ENCODE assay signal across 13 cellular contexts in the genomic region with DNA sequence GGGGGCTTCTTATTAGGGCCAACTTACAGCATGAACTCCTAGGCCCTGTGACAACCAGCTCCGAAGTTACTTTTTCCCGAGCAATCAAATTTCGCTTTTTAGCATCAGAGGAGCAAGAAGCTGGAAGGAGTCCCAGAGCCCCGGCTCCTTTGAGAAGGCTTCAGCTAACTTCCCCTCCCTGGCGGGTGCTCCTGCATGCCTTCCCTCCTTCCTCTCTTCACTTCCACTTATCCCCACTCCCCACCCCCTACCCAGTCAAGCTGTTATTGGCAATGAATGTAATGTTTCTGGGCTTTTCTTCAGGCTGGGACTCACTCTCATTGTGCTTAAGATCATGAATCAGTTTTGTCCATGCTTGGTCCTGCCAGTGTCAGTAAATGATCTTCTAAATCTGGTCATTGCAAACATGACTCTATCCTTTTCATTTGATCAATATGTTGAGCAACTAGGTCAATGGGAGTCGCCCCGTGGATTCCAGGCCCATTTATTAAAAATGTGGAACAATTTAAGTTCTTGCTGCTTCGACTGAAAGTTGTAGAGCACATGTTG.
DNase-seq lines count a peak whose midpoint lies in the region; ATAC-seq and TF ChIP-seq lines count a peak whose summit lies in the region.
"Had no signal": no experiment of that assay in that cellular context is flagged by ENCODE, and none has a peak within 500 bp of the region (broad histone marks: within the 10 kb centered on the region; RNA-seq: fewer than 3 reads in every experiment).

No MANE protein-coding gene starts in this region.

- peak overlapping the region; percentile 76 for H4K91ac ChIP-seq in trophoblast cell (ENCODE audit: low read depth, low read length)

- no peak overlapping the region for H2BK5ac ChIP-seq in trophoblast cell (ENCODE audit: low read depth, low read length, poor library complexity)

- H4K8ac ChIP-seq in trophoblast cell (ENCODE audit: low read depth, low read length), result no peak overlapping the region

- H3K79me1 ChIP-seq in trophoblast cell (ENCODE audit: low read length), result peaks cover 49% of the 10 kb centered on the region

- BruUV-seq in PC-9 (replicated peaks; lab: Mats Ljungman, UMichigan), result no TSS peak

- H2AK5ac ChIP-seq in trophoblast cell (ENCODE audit: low read length), result no peak overlapping the region

- H3K4ac ChIP-seq in trophoblast cell (ENCODE audit: low read depth, low read length), result no peak overlapping the region

- H2AFZ ChIP-seq in ACC112 (ENCODE audit: low read length, unreplicated experiment), result peak overlapping the region; percentile 33
- no peak overlapping the region for H2AFZ ChIP-seq in PC-9
- H2AFZ ChIP-seq in trophoblast cell (ENCODE audit: insufficient read depth, low read length, poor library complexity), result no peak overlapping the region

- no peak overlapping the region for H4K12ac ChIP-seq in trophoblast cell (ENCODE audit: low read depth, low read length)

- no peaks in the 10 kb centered on the region for H3K9me2 ChIP-seq in PC-9 (ENCODE audit: insufficient read depth)

- intact Hi-C loops in PC-9 (cut with micrococcal nuclease; ENCODE audit: unreplicated experiment), result no loop called here

- H3K27ac ChIP-seq in ACC112 (ENCODE audit: low read depth, low read length) (peak overlapping the region; percentile 16; the same call in 1 of the 2 replicates), PC-9 (peak overlapping the region; percentile 79), trophoblast cell (ENCODE audit: low read depth, low read length) (no peak overlapping the region)

- no peaks in the 10 kb centered on the region for H3K27me3 ChIP-seq in ACC112 (ENCODE audit: insufficient read depth, low read length)
- H3K27me3 ChIP-seq in PC-9 (ENCODE audit: insufficient read depth, low read depth), result no peaks in the 10 kb centered on the region
- H3K27me3 ChIP-seq in trophoblast cell (ENCODE audit: insufficient read depth, low read length), result no peaks in the 10 kb centered on the region

- whole genome bisulfite sequencing in trophoblast cell (ENCODE audit: extremely low coverage, insufficient coverage, insufficient read length), result no CpG with 5 or more reads among the region's 8 CpGs

- peaks cover 51% of the 10 kb centered on the region for H3K4me1 ChIP-seq in ACC112 (ENCODE audit: control insufficient read depth, insufficient read depth, low read length, unreplicated experiment)
- peaks cover 77% of the 10 kb centered on the region for H3K4me1 ChIP-seq in PC-9 (replicated peaks; ENCODE audit: insufficient read depth)
- peaks cover 27 to 38% of the 10 kb centered on the region in 2 experiments for H3K4me1 ChIP-seq in trophoblast cell (ENCODE audit: control insufficient read depth in 1 of 2, insufficient read depth in 2 of 2, low read length in 2 of 2)

- no peaks in the 10 kb centered on the region for H3K79me2 ChIP-seq in ACC112 (ENCODE audit: control insufficient read depth, insufficient read depth, low read length, unreplicated experiment)
- H3K79me2 ChIP-seq in PC-9 (ENCODE audit: low read depth), result no peaks in the 10 kb centered on the region
- H3K79me2 ChIP-seq in trophoblast cell (ENCODE audit: control insufficient read depth, insufficient read depth, low read length, poor library complexity), result peaks cover 9% of the 10 kb centered on the region

- DNase-seq in PC-9 (no peak), fibroblast of the aortic adventitia (ENCODE audit: low read depth) (peak; percentile 76), trophoblast cell (no peak), HPDE6-E6E7 (ENCODE audit: extremely low spot score) (no peak), ureter (ENCODE audit: low spot score) (no peak)
- DNase-seq: activated naive CD4-positive, alpha-beta T cell treated with Interleukin-2 at 50 U/mL for 16 hours; effector CD8-positive, alpha-beta T cell; foreskin melanocyte; NCI-H2029; NCI-H524 treated with DMSO at 0.1 percent for 48 hours had no signal

- no peaks in the 10 kb centered on the region for H4K20me1 ChIP-seq in PC-9 (ENCODE audit: insufficient read depth)

- H3K4me2 ChIP-seq in PC-9 (peak overlapping the region; percentile 46), trophoblast cell (ENCODE audit: low read length) (no peak overlapping the region)

- no peak for ATAC-seq in HG02870 (IDR thresholded peaks at IDR 0.05; ENCODE audit: unreplicated experiment)
- no peak for ATAC-seq in HG03095 (IDR thresholded peaks at IDR 0.05; ENCODE audit: unreplicated experiment)

- H3K14ac ChIP-seq in trophoblast cell (ENCODE audit: low read length), result no peak overlapping the region

- no peak overlapping the region for H3K9ac ChIP-seq in trophoblast cell (ENCODE audit: low read length)

- H3K4me3 ChIP-seq in ACC112 (ENCODE audit: low read depth, low read length) (no peak overlapping the region), PC-9 (no peak overlapping the region), fibroblast of the aortic adventitia (ENCODE audit: low read depth, low read length) (no peak overlapping the region), trophoblast cell (ENCODE audit: low read depth, low read length) (no peak overlapping the region)

- H3K18ac ChIP-seq in trophoblast cell (ENCODE audit: low read length), result no peak overlapping the region

- peaks cover 61% of the 10 kb centered on the region for H3F3A ChIP-seq in PC-9 (ENCODE audit: insufficient read depth, low read depth)

- no peaks in the 10 kb centered on the region for H3K9me3 ChIP-seq in PC-9 (ENCODE audit: insufficient read depth, low read depth)
- H3K9me3 ChIP-seq in trophoblast cell (ENCODE audit: insufficient read depth, low read depth, low read length), result no peaks in the 10 kb centered on the region

- peak overlapping the region; percentile 12 for H2BK12ac ChIP-seq in trophoblast cell (ENCODE audit: low read length)

- H3K36me3 ChIP-seq in ACC112 (ENCODE audit: insufficient read depth, low read length) (no peaks in the 10 kb centered on the region), PC-9 (ENCODE audit: low read depth) (no peaks in the 10 kb centered on the region), trophoblast cell (ENCODE audit: control insufficient read depth in 1 of 2, insufficient read depth in 2 of 2, low read length in 2 of 2) (no peaks in the 10 kb centered on the region)

- TF ChIP-seq CTCF in PC-9 (conservative IDR thresholded peaks at IDR 0.05) (no peak), fibroblast of the aortic adventitia (IDR thresholded peaks at IDR 0.05; ENCODE audit: insufficient read depth, low read length) (no peak)

- no peak overlapping the region for H2BK120ac ChIP-seq in trophoblast cell (ENCODE audit: insufficient read depth, low read length, poor library complexity)

- POLR2A ChIA-PET in PC-9 (lab: Charles Lee; ENCODE audit: unreplicated experiment), result interaction anchor here (0.7 to 0.8 kb wide), 2 partner anchors 469 to 1395 kb away, joined by 3 to 8 read pairs; no protein-coding TSS in a partner anchor

- no peak overlapping the region for H3K23ac ChIP-seq in trophoblast cell (ENCODE audit: low read length)

- CTCF ChIA-PET in PC-9 (lab: Charles Lee), result interaction anchor here (0.7 kb wide), 1 partner anchor 243 kb away, joined by 3 read pairs; no protein-coding TSS in a partner anchor
